14 cellular contexts compared by ENCODE assay signal in the genomic region with DNA sequence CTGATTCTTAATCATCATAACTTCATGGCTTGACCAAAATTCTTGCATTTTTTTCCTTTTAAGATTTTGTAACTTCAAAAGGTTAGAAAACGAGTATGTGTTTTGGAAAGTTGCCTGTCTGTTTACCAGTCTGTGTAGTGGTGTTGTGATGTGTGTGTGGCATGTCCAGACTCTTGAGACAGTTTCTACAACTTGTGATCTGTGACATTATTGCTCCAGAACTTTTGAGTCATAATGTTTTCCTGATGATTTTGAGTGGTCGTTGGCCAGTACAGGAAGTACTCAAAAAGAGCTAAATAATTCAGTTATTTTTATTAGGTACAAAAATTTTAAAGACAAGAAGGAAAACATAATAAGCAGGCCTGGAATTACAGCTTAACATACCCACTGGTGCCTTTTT.
"Had no signal": no experiment of that assay in that cellular context is flagged by ENCODE, and none has a peak within 500 bp of the region (broad histone marks: within the 10 kb centered on the region; RNA-seq: fewer than 3 reads in every experiment).

No MANE protein-coding gene starts in this region.

- H3K4me1 ChIP-seq: colonic mucosa, right lobe of liver had no signal

- H3K4me3 ChIP-seq: colonic mucosa, lung, right lobe of liver, testis had no signal

- DNase-seq: activated CD4-positive, alpha-beta memory T cell treated with anti-CD3 and anti-CD28 coated beads, Interleukin-2, amount 10 ng/mL, durations not matched to agents 7 days and 5 days; activated naive CD4-positive, alpha-beta T cell treated with Interleukin-2 at 50 U/mL for 16 hours; activated naive CD8-positive, alpha-beta T cell treated with anti-CD3 and anti-CD28 coated beads, Interleukin-2, amount 50 U/mL, for 24 hours; colonic mucosa; glutamatergic neuron; left colon; naive thymus-derived CD4-positive, alpha-beta T cell; right lobe of liver; stimulated activated CD4-positive, alpha-beta T cell treated with anti-CD3 and anti-CD28 coated beads, Interleukin-2, amount 100 ng/mL, for 48 hours; stimulated activated naive CD8-positive, alpha-beta T cell treated with anti-CD3 and anti-CD28 coated beads, Interleukin-15, Interleukin-2, amounts not matched to agents 100 U/mL and 50 U/mL, for 24 hours; T-helper 9 cell; testis had no signal

- H3K27me3 ChIP-seq: colonic mucosa, right lobe of liver, testis had no signal

- H3K9me3 ChIP-seq: colonic mucosa, right lobe of liver, testis had no signal

- H3K36me3 ChIP-seq: colonic mucosa, right lobe of liver had no signal

- H3K27ac ChIP-seq: colonic mucosa, right lobe of liver, testis, VCaP had no signal
